Comparison of ENCODE assay signal across 8 cellular contexts in the genomic region with DNA sequence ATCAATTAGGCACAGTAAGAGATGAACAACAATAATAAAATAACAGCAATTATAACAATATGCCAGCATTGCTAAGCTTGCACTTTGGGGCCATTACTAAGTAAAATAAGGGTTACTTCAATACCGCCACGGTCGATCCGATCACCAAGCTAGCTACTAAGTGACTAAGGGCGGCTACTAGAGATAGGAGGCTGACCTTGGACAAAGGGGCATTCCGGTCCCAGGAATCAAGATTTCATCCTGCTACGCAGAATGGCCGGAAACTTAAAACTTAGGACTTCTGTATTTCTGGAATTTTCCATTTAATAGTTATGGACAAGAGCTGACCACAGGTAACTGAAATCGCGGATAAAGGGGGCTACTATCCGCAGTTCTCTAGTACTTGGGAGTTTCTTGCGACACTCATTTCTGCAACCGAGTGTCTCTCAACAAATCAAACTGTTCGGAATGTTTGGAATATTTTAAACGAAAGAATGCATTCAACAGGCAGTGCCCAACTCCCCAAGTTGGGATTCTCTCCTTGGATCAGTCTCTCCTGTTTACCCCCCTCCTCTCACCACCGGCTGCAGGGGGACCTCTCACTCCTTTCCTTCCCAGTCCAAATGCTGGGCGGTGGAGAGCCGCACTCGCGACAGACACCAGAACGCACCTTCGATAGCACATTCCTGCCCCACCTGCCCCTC. TPM values are rescaled to one million over a fixed set of nuclear protein-coding genes. Genes with fewer than 3 reads are reported as not detected.
DNase-seq lines count a peak whose midpoint lies in the region; ATAC-seq and TF ChIP-seq lines count a peak whose summit lies in the region.

No MANE protein-coding gene starts in this region.

- H3K4me3 ChIP-seq in ovary, result peak overlapping the region; percentile 62

- DNase-seq in DMS53 (lab: John Stamatoyannopoulos, UW), result peak; percentile 39
- DNase-seq in DMS53 treated with DMSO at 0.1 percent for 48 hours (lab: John Stamatoyannopoulos, UW; ENCODE audit: unreplicated experiment), result no peak
- no peak for DNase-seq in foreskin keratinocyte
- peak in 1 of 5 donors; percentile 67 for DNase-seq in ovary
- no peak for DNase-seq in NCI-H345 (lab: John Stamatoyannopoulos, UW)

- 1 to 3% (median 3%) methylated on average over 22 of the region's 22 CpGs for WGBS in ovary, 3 donors

- no peaks in the 10 kb centered on the region for H3K36me3 ChIP-seq in ovary

- H3K4me1 ChIP-seq in foreskin keratinocyte (no peaks in the 10 kb centered on the region), ovary (ENCODE audit: insufficient read depth) (peaks cover 9% of the 10 kb centered on the region)

- intact Hi-C loops in ovary (cut with DNase I), result loop anchor here in 1 of 4 donors (10.0 kb wide), 2 partner anchors 285 to 1775 kb away; partner anchors contain the start of gene CDKN1B

- no peak for TF ChIP-seq CTCF in VCaP (conservative IDR thresholded peaks at IDR 0.05)
- peak; percentile 10 for TF ChIP-seq CTCF in foreskin keratinocyte (conservative IDR thresholded peaks at IDR 0.05)
- TF ChIP-seq CTCF in ovary (IDR thresholded peaks at IDR 0.05), result no peak

- no peaks in the 10 kb centered on the region for H3K27me3 ChIP-seq in foreskin keratinocyte
- H3K27me3 ChIP-seq in ovary, result no peaks in the 10 kb centered on the region

- no peaks in the 10 kb centered on the region for H3K9me3 ChIP-seq in ovary

- TF ChIP-seq POLR2A in ovary (IDR thresholded peaks at IDR 0.05), result no peak

- H3K27ac ChIP-seq in VCaP (peak overlapping the region; percentile 89), foreskin keratinocyte (peak overlapping the region; percentile 58), ovary (peak overlapping the region; percentile 16 to 74)

- no peak for TF ChIP-seq EP300 in ovary (IDR thresholded peaks at IDR 0.05)

- peak; percentile 13 for ATAC-seq in foreskin keratinocyte
- ATAC-seq in GM21423 (IDR thresholded peaks at IDR 0.05; ENCODE audit: unreplicated experiment), result no peak
- no peak for ATAC-seq in HG02938 (IDR thresholded peaks at IDR 0.05; ENCODE audit: unreplicated experiment)

RNA-seq across cellular contexts. Expression of gene HEBP1, which starts 0.6 kb away (rescaled TPM):
- total RNA-seq in foreskin keratinocyte (19.6 and 20.5 TPM in 2 replicates), ovary (100 to 1,000 TPM in 2 of 7 donors, 10 to 100 TPM in 5; 31.6 to 102 (median 83.7) TPM)
- polyA plus RNA-seq in foreskin keratinocyte (40.3 and 44.0 TPM in 2 replicates), ovary (100 to 1,000 TPM in 1 of 2 donors, 10 to 100 TPM in 1; 90.2 to 150 TPM)

RNA-seq across cellular contexts. Expression of gene FAM234B, which starts 44.8 kb away (rescaled TPM):
- total RNA-seq in foreskin keratinocyte, result 5.0 and 6.0 TPM in 2 replicates
- polyA plus RNA-seq in foreskin keratinocyte, result 1.8 and 2.6 TPM in 2 replicates
- total RNA-seq in ovary, result 1 to 10 TPM; 5.3 to 8.8 (median 5.7) TPM
- polyA plus RNA-seq in ovary, result 1 to 10 TPM; 2.1 to 9.4 TPM

RNA-seq across cellular contexts. Expression of gene GPRC5D, which starts 47.4 kb away (rescaled TPM):
- not detected in 2 replicates for total RNA-seq in foreskin keratinocyte
- not detected in 2 replicates for polyA plus RNA-seq in foreskin keratinocyte
- total RNA-seq in ovary, result under 1 TPM in 1 of 7 donors, not detected in 6; 0.37 TPM
- under 1 TPM in 1 of 2 donors, not detected in 1; 0.22 TPM for polyA plus RNA-seq in ovary
